ENCODE assay signal across 1 cellular context in genomic region chr6:27838513-27839302, GRCh38.
TF ChIP-seq lines count a peak whose summit lies in the region.
"Not testable (repeated sequence)": the region's sequence is repeated elsewhere in the genome, so short reads cannot be mapped to it uniquely, and the experiment has no call there.

No MANE protein-coding gene starts in this region.

TF ChIP-seq in K562, 482 proteins besides CTCF, POLR2A, EP300 and RAD21 (continued from another document and continues in another):
- TF ChIP-seq KAT7 (CRISPR knock-in tag; IDR thresholded peaks at IDR 0.05; ENCODE audit: borderline replicate concordance) (peak; percentile 99; the same call in 1 of the 2 replicates), NFIC (IDR thresholded peaks at IDR 0.05) (peak; percentile 36; the same call in 1 of the 2 replicates), THAP7 (CRISPR knock-in tag; IDR thresholded peaks at IDR 0.05) (0 out of 2 replicates have a peak, but pooled peaks have one; percentile 55), ERF (CRISPR knock-in tag; IDR thresholded peaks at IDR 0.05) (peak; percentile 58; the same call in 1 of the 2 replicates), SUPT5H (IDR thresholded peaks at IDR 0.05) (peak; percentile 99), MLLT1 (IDR thresholded peaks at IDR 0.05) (peak; percentile 98), JUN (CRISPR knock-in tag; IDR thresholded peaks at IDR 0.05; ENCODE audit: borderline replicate concordance) (peak; percentile 1; the same call in 1 of the 2 replicates), ZNF239 (CRISPR knock-in tag; IDR thresholded peaks at IDR 0.05) (peak; percentile 69), PRPF4 (IDR thresholded peaks at IDR 0.05; ENCODE audit: insufficient read depth, low read depth, low read length, poor library complexity, severe bottlenecking) (peak; percentile 82), ZNF263 (CRISPR knock-in tag; IDR thresholded peaks at IDR 0.05; ENCODE audit: borderline replicate concordance) (0 out of 2 replicates have a peak, but pooled peaks have one; percentile 5), MTA3 (IDR thresholded peaks at IDR 0.05; ENCODE audit: borderline replicate concordance) (0 out of 2 replicates have a peak, but pooled peaks have one; percentile 49), DNMT1 (IDR thresholded peaks at IDR 0.05) (0 out of 2 replicates have a peak, but pooled peaks have one; percentile 62), NONO (IDR thresholded peaks at IDR 0.05; ENCODE audit: low read depth in 2 of 2, low read length in 1 of 2) (peak in 1 of 2 experiments; percentile 30; a peak in 1 of 4 replicates), EP400 (IDR thresholded peaks at IDR 0.05) (peak; percentile 87), FIP1L1 (IDR thresholded peaks at IDR 0.05; ENCODE audit: low read depth, low read length, poor library complexity, severe bottlenecking) (peak; percentile 89), PTBP1 (IDR thresholded peaks at IDR 0.05; ENCODE audit: low read depth, low read length) (0 out of 2 replicates have a peak, but pooled peaks have one; percentile 32), STAT6 (CRISPR knock-in tag; IDR thresholded peaks at IDR 0.05) (0 out of 2 replicates have a peak, but pooled peaks have one; percentile 91), FOXK2 (conservative IDR thresholded peaks at IDR 0.05 in 1 of 2, IDR thresholded peaks at IDR 0.05 in 1 of 2; ENCODE audit: low read depth in 2 of 2) (peak in 1 of 2 experiments; percentile 8; a peak in 1 of 4 replicates), BHLHE40 (IDR thresholded peaks at IDR 0.05; ENCODE audit: low read length) (0 out of 2 replicates have a peak, but pooled peaks have one; percentile 20), TCF3 (CRISPR knock-in tag; IDR thresholded peaks at IDR 0.05) (peak; percentile 14; the same call in 1 of the 2 replicates), SIRT6 (IDR thresholded peaks at IDR 0.05; ENCODE audit: low read depth, low read length) (peak; percentile 60), GABPA (tag; conservative IDR thresholded peaks at IDR 0.05; ENCODE audit: low read depth) (0 out of 2 replicates have a peak, but pooled peaks have one; percentile 2), KDM5B (IDR thresholded peaks at IDR 0.05; ENCODE audit: insufficient replicate concordance, low read depth, low read length) (peak; percentile 88), ZNF830 (CRISPR knock-in tag; IDR thresholded peaks at IDR 0.05) (0 out of 2 replicates have a peak, but pooled peaks have one; percentile 14), TAF7 (tag; IDR thresholded peaks at IDR 0.05) (peak; percentile 95), TEAD1 (CRISPR knock-in tag; IDR thresholded peaks at IDR 0.05) (peak in 1 of 2 experiments; percentile 70; a peak in 1 of 4 replicates), NCOA1 (IDR thresholded peaks at IDR 0.05; ENCODE audit: low read depth) (0 out of 2 replicates have a peak, but pooled peaks have one; percentile 10), CBX1 (IDR thresholded peaks at IDR 0.05; ENCODE audit: low read depth) (0 out of 2 replicates have a peak, but pooled peaks have one; percentile 14), PML (IDR thresholded peaks at IDR 0.05; ENCODE audit: low read length) (peak; percentile 91), ZNF766 (CRISPR knock-in tag; conservative IDR thresholded peaks at IDR 0.05) (0 out of 2 replicates have a peak, but pooled peaks have one; percentile 5), CHCHD3 (CRISPR knock-in tag; IDR thresholded peaks at IDR 0.05) (peak; percentile 83; the same call in 1 of the 2 replicates), RBBP5 (IDR thresholded peaks at IDR 0.05; ENCODE audit: borderline replicate concordance, insufficient read depth, low read length, poor library complexity, severe bottlenecking) (peak; percentile 55), FOXP1 (CRISPR knock-in tag; IDR thresholded peaks at IDR 0.05) (peak; percentile 90; the same call in 1 of the 2 replicates), HMGXB4 (CRISPR knock-in tag; IDR thresholded peaks at IDR 0.05) (peak; percentile 84; the same call in 1 of the 2 replicates), HEY1 (CRISPR knock-in tag; IDR thresholded peaks at IDR 0.05; ENCODE audit: borderline replicate concordance) (0 out of 2 replicates have a peak, but pooled peaks have one; percentile 44), HNRNPLL (IDR thresholded peaks at IDR 0.05; ENCODE audit: low read depth, low read length, poor library complexity, severe bottlenecking) (peak; percentile 96), ZC3H4 (CRISPR knock-in tag; IDR thresholded peaks at IDR 0.05; ENCODE audit: borderline replicate concordance) (peak; percentile 99), ZNF24 (IDR thresholded peaks at IDR 0.05) (peak; percentile 83), BRD4 (IDR thresholded peaks at IDR 0.05) (peak; percentile 54; the same call in 1 of the 2 replicates), YY1 (IDR thresholded peaks at IDR 0.05; ENCODE audit: borderline replicate concordance in 1 of 3, control insufficient read depth in 1 of 3, extremely low read depth in 1 of 3, insufficient read depth in 3 of 3, insufficient read length in 1 of 3, insufficient replicate concordance in 2 of 3, low read depth in 1 of 3, low read length in 2 of 3) (peak in 1 of 3 experiments; percentile 40), SRF (CRISPR knock-in tag; IDR thresholded peaks at IDR 0.05) (0 out of 4 replicates have a peak, but pooled peaks of 1 of the 2 experiments have one; percentile 12), NR2C2 (CRISPR knock-in tag; IDR thresholded peaks at IDR 0.05) (peak; percentile 65), GTF2E2 (tag; IDR thresholded peaks at IDR 0.05) (peak; percentile 86), TBL1XR1 (IDR thresholded peaks at IDR 0.05; ENCODE audit: low read length in 2 of 2) (peak in 1 of 2 experiments; percentile 7; a peak in 1 of 4 replicates), ZNF395 (CRISPR knock-in tag; IDR thresholded peaks at IDR 0.05) (peak; percentile 23; the same call in 1 of the 2 replicates), MYC (IDR thresholded peaks at IDR 0.05; ENCODE audit: low read depth, low read length) (peak; percentile 3; the same call in 1 of the 2 replicates), MYC (CRISPR knock-in tag; IDR thresholded peaks at IDR 0.05; ENCODE audit: borderline replicate concordance, low read depth) (peak; percentile 62; the same call in 1 of the 2 replicates), ZNF121 (CRISPR knock-in tag; conservative IDR thresholded peaks at IDR 0.05) (peak; percentile 26), FOXK1 (CRISPR knock-in tag; IDR thresholded peaks at IDR 0.05; ENCODE audit: borderline replicate concordance) (peak; percentile 97), KLF13 (tag; IDR thresholded peaks at IDR 0.05; ENCODE audit: borderline replicate concordance, low read depth) (peak; percentile 4; the same call in 1 of the 2 replicates), HBP1 (CRISPR knock-in tag; IDR thresholded peaks at IDR 0.05) (0 out of 2 replicates have a peak, but pooled peaks have one; percentile 5), RBM22 (IDR thresholded peaks at IDR 0.05; ENCODE audit: low read depth, low read length, poor library complexity, severe bottlenecking) (peak; percentile 93), AFF4 (CRISPR knock-in tag; IDR thresholded peaks at IDR 0.05) (peak; percentile 98), ATF1 (tag; IDR thresholded peaks at IDR 0.05) (peak; percentile 98), ZFX (CRISPR knock-in tag; IDR thresholded peaks at IDR 0.05) (peak; percentile 20; the same call in 1 of the 2 replicates)
- TF ChIP-seq JUN (IDR thresholded peaks at IDR 0.05; ENCODE audit: borderline replicate concordance, low read depth, low read length); NR2C2 (tag; IDR thresholded peaks at IDR 0.05); ATF1 (CRISPR knock-in tag; IDR thresholded peaks at IDR 0.05): not testable (repeated sequence)
